Comparison of ENCODE assay signal across 18 cellular contexts in genomic region chr4:92634891-92635290, GRCh38.
"Had no signal": no experiment of that assay in that cellular context is flagged by ENCODE, and none has a peak within 500 bp of the region (broad histone marks: within the 10 kb centered on the region; RNA-seq: fewer than 3 reads in every experiment).

No MANE protein-coding gene starts in this region.

- H3K9me3 ChIP-seq: left ventricle myocardium inferior, neutrophil, thoracic aorta, upper lobe of right lung had no signal

- ATAC-seq: naive thymus-derived CD8-positive, alpha-beta T cell; right cardiac atrium; T-helper 17 cell; upper lobe of right lung had no signal

- H3K27me3 Mint-ChIP-seq: activated CD4-positive, alpha-beta memory T cell treated with anti-CD3 and anti-CD28 coated beads, Interleukin-2, amount 10 ng/mL, durations not matched to agents 7 days and 5 days; activated naive CD8-positive, alpha-beta T cell treated with anti-CD3 and anti-CD28 coated beads, Interleukin-2, amount 10 ng/mL, durations not matched to agents 7 days and 5 days; memory B cell; naive thymus-derived CD8-positive, alpha-beta T cell; stimulated activated naive CD8-positive, alpha-beta T cell treated with anti-CD3 and anti-CD28 coated beads, Interleukin-15, Interleukin-2, amounts not matched to agents 100 ng/mL and 50 ng/mL, for 24 hours; T-helper 17 cell had no signal

- H3K9me3 Mint-ChIP-seq: endodermal cell; stimulated activated naive CD8-positive, alpha-beta T cell treated with anti-CD3 and anti-CD28 coated beads, Interleukin-15, Interleukin-2, amounts not matched to agents 100 ng/mL and 50 ng/mL, for 24 hours had no signal

- H3K4me1 Mint-ChIP-seq: activated CD4-positive, alpha-beta memory T cell treated with anti-CD3 and anti-CD28 coated beads, Interleukin-2, amount 10 ng/mL, durations not matched to agents 7 days and 5 days; activated naive CD8-positive, alpha-beta T cell treated with anti-CD3 and anti-CD28 coated beads, Interleukin-2, amount 10 ng/mL, durations not matched to agents 7 days and 5 days; memory B cell; naive thymus-derived CD8-positive, alpha-beta T cell; T-helper 17 cell had no signal

- H3K36me3 Mint-ChIP-seq: activated naive CD8-positive, alpha-beta T cell treated with anti-CD3 and anti-CD28 coated beads, Interleukin-2, amount 10 ng/mL, durations not matched to agents 7 days and 5 days; memory B cell; naive thymus-derived CD8-positive, alpha-beta T cell had no signal

- DNase-seq: activated CD4-positive, alpha-beta memory T cell treated with anti-CD3 and anti-CD28 coated beads, Interleukin-2, amount 10 ng/mL, durations not matched to agents 7 days and 5 days; activated CD4-positive, alpha-beta T cell treated with anti-CD3 and anti-CD28 coated beads for 4 hours; activated CD8-positive, alpha-beta memory T cell treated with anti-CD3 and anti-CD28 coated beads, Interleukin-2, amount 50 U/mL, for 4 hours; activated effector memory CD4-positive, alpha-beta T cell treated with anti-CD3 and anti-CD28 coated beads, Interleukin-2, amount 50 U/mL, for 16 hours; activated naive CD8-positive, alpha-beta T cell treated with anti-CD3 and anti-CD28 coated beads, Interleukin-2, amount 10 ng/mL, durations not matched to agents 7 days and 5 days; activated T-cell treated with anti-CD3 and anti-CD28 coated beads, Interleukin-2, amount 50 U/mL, for 48 hours; endodermal cell; kidney; left ventricle myocardium inferior; naive thymus-derived CD8-positive, alpha-beta T cell; right cardiac atrium; T-helper 17 cell; upper lobe of right lung had no signal

- H3K27ac Mint-ChIP-seq: activated CD4-positive, alpha-beta memory T cell treated with anti-CD3 and anti-CD28 coated beads, Interleukin-2, amount 10 ng/mL, durations not matched to agents 7 days and 5 days; activated naive CD8-positive, alpha-beta T cell treated with anti-CD3 and anti-CD28 coated beads, Interleukin-2, amount 10 ng/mL, durations not matched to agents 7 days and 5 days; endodermal cell; memory B cell; naive thymus-derived CD8-positive, alpha-beta T cell; stimulated activated naive CD8-positive, alpha-beta T cell treated with anti-CD3 and anti-CD28 coated beads, Interleukin-15, Interleukin-2, amounts not matched to agents 100 ng/mL and 50 ng/mL, for 24 hours; T-helper 17 cell had no signal

- H3K27me3 ChIP-seq: dorsolateral prefrontal cortex, neutrophil, upper lobe of right lung had no signal

- H3K4me3 Mint-ChIP-seq: activated CD4-positive, alpha-beta memory T cell treated with anti-CD3 and anti-CD28 coated beads, Interleukin-2, amount 10 ng/mL, durations not matched to agents 7 days and 5 days; activated naive CD8-positive, alpha-beta T cell treated with anti-CD3 and anti-CD28 coated beads, Interleukin-2, amount 10 ng/mL, durations not matched to agents 7 days and 5 days; endodermal cell; memory B cell; naive thymus-derived CD8-positive, alpha-beta T cell; stimulated activated naive CD8-positive, alpha-beta T cell treated with anti-CD3 and anti-CD28 coated beads, Interleukin-15, Interleukin-2, amounts not matched to agents 100 ng/mL and 50 ng/mL, for 24 hours; T-helper 17 cell had no signal

- H3K27ac ChIP-seq: left ventricle myocardium inferior, neutrophil, thoracic aorta, upper lobe of right lung had no signal
